13 cellular contexts compared by ENCODE assay signal in the genomic region with DNA sequence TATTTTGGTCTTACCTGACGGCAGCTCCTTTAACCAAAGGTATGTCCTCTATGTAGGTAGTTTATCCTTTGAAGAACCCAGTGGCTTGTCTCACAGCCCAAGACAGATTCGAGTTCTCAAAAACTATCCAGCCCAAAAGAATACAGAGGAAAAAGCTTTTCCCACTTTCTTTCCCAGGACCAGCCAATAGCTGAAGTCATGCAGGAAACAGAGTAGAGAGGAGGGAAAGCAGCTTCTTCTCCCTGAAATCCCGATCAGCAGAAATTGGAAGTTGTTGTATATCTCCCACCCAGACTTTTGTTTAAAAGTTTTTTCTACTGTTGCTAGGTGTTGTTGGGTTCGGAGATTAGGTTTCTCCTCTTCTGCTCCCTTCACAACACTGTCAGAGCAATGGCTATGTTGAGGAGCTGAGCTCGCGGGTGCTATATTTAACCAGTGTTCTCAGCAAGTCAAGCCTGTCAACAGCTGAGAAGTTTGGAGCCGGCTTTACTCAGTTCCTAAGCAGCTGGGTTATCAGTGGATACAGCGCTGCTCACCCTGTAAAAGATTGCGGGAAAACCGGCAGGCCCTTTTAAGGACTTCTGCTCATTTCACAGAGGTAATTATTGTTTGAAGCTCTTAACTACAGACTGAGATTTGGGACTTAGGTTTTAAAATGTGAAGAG. TPM values are rescaled to one million over a fixed set of nuclear protein-coding genes. Genes with fewer than 3 reads are reported as not detected.
A peak's percentile ranks its signal among the peaks of the same experiment; 100 is the strongest.
DNase-seq lines count a peak whose midpoint lies in the region; ATAC-seq and TF ChIP-seq lines count a peak whose summit lies in the region.
"Had no signal": no experiment of that assay in that cellular context is flagged by ENCODE, and none has a peak within 500 bp of the region (broad histone marks: within the 10 kb centered on the region; RNA-seq: fewer than 3 reads in every experiment).

A gene with protein sequence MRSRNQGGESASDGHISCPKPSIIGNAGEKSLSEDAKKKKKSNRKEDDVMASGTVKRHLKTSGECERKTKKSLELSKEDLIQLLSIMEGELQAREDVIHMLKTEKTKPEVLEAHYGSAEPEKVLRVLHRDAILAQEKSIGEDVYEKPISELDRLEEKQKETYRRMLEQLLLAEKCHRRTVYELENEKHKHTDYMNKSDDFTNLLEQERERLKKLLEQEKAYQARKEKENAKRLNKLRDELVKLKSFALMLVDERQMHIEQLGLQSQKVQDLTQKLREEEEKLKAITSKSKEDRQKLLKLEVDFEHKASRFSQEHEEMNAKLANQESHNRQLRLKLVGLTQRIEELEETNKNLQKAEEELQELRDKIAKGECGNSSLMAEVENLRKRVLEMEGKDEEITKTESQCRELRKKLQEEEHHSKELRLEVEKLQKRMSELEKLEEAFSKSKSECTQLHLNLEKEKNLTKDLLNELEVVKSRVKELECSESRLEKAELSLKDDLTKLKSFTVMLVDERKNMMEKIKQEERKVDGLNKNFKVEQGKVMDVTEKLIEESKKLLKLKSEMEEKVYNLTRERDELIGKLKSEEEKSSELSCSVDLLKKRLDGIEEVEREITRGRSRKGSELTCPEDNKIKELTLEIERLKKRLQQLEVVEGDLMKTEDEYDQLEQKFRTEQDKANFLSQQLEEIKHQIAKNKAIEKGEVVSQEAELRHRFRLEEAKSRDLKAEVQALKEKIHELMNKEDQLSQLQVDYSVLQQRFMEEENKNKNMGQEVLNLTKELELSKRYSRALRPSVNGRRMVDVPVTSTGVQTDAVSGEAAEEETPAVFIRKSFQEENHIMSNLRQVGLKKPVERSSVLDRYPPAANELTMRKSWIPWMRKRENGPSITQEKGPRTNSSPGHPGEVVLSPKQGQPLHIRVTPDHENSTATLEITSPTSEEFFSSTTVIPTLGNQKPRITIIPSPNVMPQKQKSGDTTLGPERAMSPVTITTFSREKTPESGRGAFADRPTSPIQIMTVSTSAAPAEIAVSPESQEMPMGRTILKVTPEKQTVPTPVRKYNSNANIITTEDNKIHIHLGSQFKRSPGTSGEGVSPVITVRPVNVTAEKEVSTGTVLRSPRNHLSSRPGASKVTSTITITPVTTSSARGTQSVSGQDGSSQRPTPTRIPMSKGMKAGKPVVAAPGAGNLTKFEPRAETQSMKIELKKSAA (N-terminal part only) (minus strand): TSS at position 401 of the 665 bp plus-strand sequence. CDS start 78,828 bp downstream, outside the sequence.

- no peaks in the 10 kb centered on the region for H3K79me2 ChIP-seq in neural progenitor cell (ENCODE audit: low read depth)

- H3K9me3 Mint-ChIP-seq in neural progenitor cell, result no peaks in the 10 kb centered on the region
- H3K9me3 Mint-ChIP-seq: activated naive CD4-positive, alpha-beta T cell treated with anti-CD3 and anti-CD28 coated beads, Interleukin-2, amount 10 ng/mL, durations not matched to agents 7 days and 5 days; naive thymus-derived CD8-positive, alpha-beta T cell had no signal

- CTCF ChIA-PET in A673 (lab: Charles Lee), result no interaction called here

- H3K9ac ChIP-seq in neural progenitor cell, result no peak within 1 kb of the TSS
- H3K9ac ChIP-seq: KMS-11 had no signal

- no peak for TF ChIP-seq POLR2A in Peyer's patch (IDR thresholded peaks at IDR 0.05)
- TF ChIP-seq POLR2A in lower leg skin (IDR thresholded peaks at IDR 0.05), result no peak

- H3K4me1 ChIP-seq in A673 (ENCODE audit: insufficient read depth, low read length, poor library complexity, severe bottlenecking) (peaks cover 34% of the 10 kb centered on the region), Peyer's patch (no peaks in the 10 kb centered on the region), neural progenitor cell (peaks cover 22% of the 10 kb centered on the region)

- no TSS peak for BruUV-seq in A673 (replicated peaks; lab: Mats Ljungman, UMichigan)

- peak within 1 kb of the TSS; percentile 67 for H3K4me2 ChIP-seq in neural progenitor cell
- H3K4me2 ChIP-seq: KMS-11 had no signal

- ATAC-seq in GM21717 (IDR thresholded peaks at IDR 0.05; ENCODE audit: unreplicated experiment), result no peak
- ATAC-seq: naive thymus-derived CD8-positive, alpha-beta T cell had no signal

- DNase-seq in A673 (ENCODE audit: low spot score) (peak; percentile 24), Peyer's patch (no peak), globus pallidus (ENCODE audit: low spot score) (peak; percentile 5), neural progenitor cell (ENCODE audit: low spot score) (peak; percentile 72), lower leg skin (ENCODE audit: low spot score in 2 of 2) (no peak), SHP77 (lab: John Stamatoyannopoulos, UW) (no peak), SIG-M5 treated with dmso at 0.1 percent for 504 hours (lab: John Stamatoyannopoulos, UW; ENCODE audit: unreplicated experiment) (no peak)
- DNase-seq: activated naive CD4-positive, alpha-beta T cell treated with anti-CD3 and anti-CD28 coated beads, Interleukin-2, amount 10 ng/mL, durations not matched to agents 7 days and 5 days; naive thymus-derived CD8-positive, alpha-beta T cell had no signal

- H3K4me1 Mint-ChIP-seq in neural progenitor cell, result peaks cover 22% of the 10 kb centered on the region
- H3K4me1 Mint-ChIP-seq: CD14-positive monocyte had no signal

- H2AFZ ChIP-seq in neural progenitor cell (replicated peaks), result peak within 1 kb of the TSS; percentile 90

- H3K27ac Mint-ChIP-seq in neural progenitor cell, result peak within 1 kb of the TSS; percentile 34
- H3K27ac Mint-ChIP-seq: activated naive CD4-positive, alpha-beta T cell treated with anti-CD3 and anti-CD28 coated beads, Interleukin-2, amount 10 ng/mL, durations not matched to agents 7 days and 5 days; CD14-positive monocyte; naive thymus-derived CD8-positive, alpha-beta T cell had no signal

- no peaks in the 10 kb centered on the region for H3K36me3 Mint-ChIP-seq in neural progenitor cell
- H3K36me3 Mint-ChIP-seq: activated naive CD4-positive, alpha-beta T cell treated with anti-CD3 and anti-CD28 coated beads, Interleukin-2, amount 10 ng/mL, durations not matched to agents 7 days and 5 days; CD14-positive monocyte; naive thymus-derived CD8-positive, alpha-beta T cell had no signal

- H3K9me3 ChIP-seq in A673 (ENCODE audit: low read depth, low read length, poor library complexity, severe bottlenecking) (no peaks in the 10 kb centered on the region), Peyer's patch (no peaks in the 10 kb centered on the region), neural progenitor cell (ENCODE audit: low read depth) (no peaks in the 10 kb centered on the region)

- H3K36me3 ChIP-seq in A673 (ENCODE audit: insufficient read depth, low read length, poor library complexity, severe bottlenecking), result no peaks in the 10 kb centered on the region
- no peaks in the 10 kb centered on the region for H3K36me3 ChIP-seq in Peyer's patch
- H3K36me3 ChIP-seq in neural progenitor cell, result no peaks in the 10 kb centered on the region

- H3K4me3 Mint-ChIP-seq in neural progenitor cell, result no peak within 1 kb of the TSS
- H3K4me3 Mint-ChIP-seq: activated naive CD4-positive, alpha-beta T cell treated with anti-CD3 and anti-CD28 coated beads, Interleukin-2, amount 10 ng/mL, durations not matched to agents 7 days and 5 days; CD14-positive monocyte; naive thymus-derived CD8-positive, alpha-beta T cell had no signal

- peaks cover 12% of the 10 kb centered on the region for H3F3A ChIP-seq in neural progenitor cell (ENCODE audit: low read depth)

- intact Hi-C loops in A673 (cut with micrococcal nuclease; ENCODE audit: unreplicated experiment) (no loop called here), lower leg skin (cut with DNase I; ENCODE audit: low total_unique reads) (no loop called here)

- 32 to 42% methylated on average over 10 of the region's 10 CpGs for WGBS in lower leg skin, 2 donors

- no peaks in the 10 kb centered on the region for H3K27me3 Mint-ChIP-seq in neural progenitor cell (ENCODE audit: insufficient read depth, low read depth)

- POLR2A ChIA-PET in A673 (lab: Charles Lee; ENCODE audit: low non-redundant PET), result interaction anchor here (0.6 kb wide), 1 partner anchor 129 kb away, joined by 3 read pairs; no protein-coding TSS in a partner anchor

- no peaks in the 10 kb centered on the region for H4K20me1 ChIP-seq in neural progenitor cell (ENCODE audit: low read depth)

- H3K27ac ChIP-seq in A673 (ENCODE audit: low read depth, low read length, poor library complexity, severe bottlenecking) (no peak within 1 kb of the TSS), Peyer's patch (peak within 1 kb of the TSS; percentile 14 to 83 (median 48)), neural progenitor cell (peak within 1 kb of the TSS; percentile 64)
- H3K27ac ChIP-seq: KMS-11, RWPE1 had no signal

- H3K27me3 ChIP-seq in A673 (replicated peaks; ENCODE audit: insufficient read depth, low read depth, low read length, poor library complexity), result no peaks in the 10 kb centered on the region
- H3K27me3 ChIP-seq in Peyer's patch, result no peaks in the 10 kb centered on the region
- H3K27me3 ChIP-seq in neural progenitor cell, result no peaks in the 10 kb centered on the region

- TF ChIP-seq CTCF in A673 (conservative IDR thresholded peaks at IDR 0.05; ENCODE audit: low read depth, low read length) (no peak), Peyer's patch (IDR thresholded peaks at IDR 0.05) (no peak), neural progenitor cell (IDR thresholded peaks at IDR 0.05) (no peak), lower leg skin (IDR thresholded peaks at IDR 0.05) (no peak)

- no peak within 1 kb of the TSS for H3K4me3 ChIP-seq in A673 (ENCODE audit: low read depth, low read length, poor library complexity, severe bottlenecking)
- peak within 1 kb of the TSS in 2 of 4 donors; percentile 4 to 41 for H3K4me3 ChIP-seq in Peyer's patch
- H3K4me3 ChIP-seq in neural progenitor cell, result peak within 1 kb of the TSS; percentile 7
- no peak within 1 kb of the TSS for H3K4me3 ChIP-seq in lower leg skin (ENCODE audit: low read depth, poor library complexity, severe bottlenecking)

RNA-seq across cellular contexts. Expression of the gene that starts here (rescaled TPM):
- total RNA-seq in A673 (2021) (0.24 and 0.32 TPM in 2 replicates), Peyer's patch (1 to 10 TPM; 1.1 to 7.4 (median 4.0) TPM), neural progenitor cell (ENCODE audit: low replicate concordance) (17.8 and 22.6 TPM in 2 replicates), lower leg skin (1 to 10 TPM in 2 of 4 donors, under 1 TPM in 2; 0.38 to 1.6 (median 0.92) TPM)
- total RNA-seq: naive thymus-derived CD8-positive, alpha-beta T cell had no signal

Comparison
In these comparisons a context has a peak if more than half of its experiments do, and no peak if none do; other contexts are left out.
1. Peak in DNase-seq in A673; RNA of the gene not detected or under 1 TPM.
2. DNase-seq: peak in globus pallidus (single experiment) and neural progenitor cell (single experiment); none in Peyer's patch (0 of 3), lower leg skin (0 of 2), SHP77 (0 of 2) and SIG-M5 treated with dmso at 0.1 percent for 504 hours (single experiment).